ENCODE assay signal across 11 cellular contexts in genomic region chr1:90959352-90960206, GRCh38.
DNase-seq lines count a peak whose midpoint lies in the region; ATAC-seq, FAIRE-seq and TF ChIP-seq lines count a peak whose summit lies in the region.
"Had no signal": no experiment of that assay in that cellular context is flagged by ENCODE, and none has a peak within 500 bp of the region (broad histone marks: within the 10 kb centered on the region; RNA-seq: fewer than 3 reads in every experiment).

No MANE protein-coding gene starts in this region.

- no peak overlapping the region for H3K27ac Mint-ChIP-seq in activated T-cell treated with anti-CD3 and anti-CD28 coated beads, Interleukin-2, amount 50 U/mL, for 72 hours
- no peak overlapping the region for H3K27ac Mint-ChIP-seq in activated T-cell treated with anti-CD3 and anti-CD28 coated beads, Interleukin-2, amount 50 U/mL, for 24 hours
- H3K27ac Mint-ChIP-seq in CD14-positive monocyte = peak overlapping the region in 1 of 7 donors; percentile 23

- H3K4me1 Mint-ChIP-seq in activated T-cell treated with anti-CD3 and anti-CD28 coated beads, Interleukin-2, amount 50 U/mL, for 72 hours (ENCODE audit: low read depth) = peaks cover 55% of the 10 kb centered on the region
- H3K4me1 Mint-ChIP-seq in activated T-cell treated with anti-CD3 and anti-CD28 coated beads, Interleukin-2, amount 50 U/mL, for 24 hours (ENCODE audit: low read depth) = peaks cover 75% of the 10 kb centered on the region
- H3K4me1 Mint-ChIP-seq in CD14-positive monocyte = peaks cover 16% of the 10 kb centered on the region

- no peak for FAIRE-seq in GM12878 (lab: Jason Lieb, UNC)

- RAD21 ChIA-PET in GM12878 (lab: Charles Lee; ENCODE audit: unreplicated experiment) = no interaction called here

- no peak for TF ChIP-seq POLR2A in GM12878 (IDR thresholded peaks at IDR 0.05; ENCODE audit: low read depth, low read length)

- TF ChIP-seq CTCF in GM12878 (IDR thresholded peaks at IDR 0.05 in 2 of 3, conservative IDR thresholded peaks at IDR 0.05 in 1 of 3; ENCODE audit: control insufficient read depth in 2 of 3, extremely low read depth in 1 of 3, insufficient read depth in 1 of 3, low read depth in 3 of 3, low read length in 3 of 3) (no peak), smooth muscle cell (IDR thresholded peaks at IDR 0.05; ENCODE audit: borderline replicate concordance, insufficient read depth, poor library complexity, severe bottlenecking) (no peak), CD14-positive monocyte (IDR thresholded peaks at IDR 0.05) (no peak)

- H3K27ac ChIP-seq in GM12878 (ENCODE audit: control insufficient read depth, insufficient read depth) (no peak overlapping the region), smooth muscle cell (ENCODE audit: low read depth) (peak overlapping the region; percentile 30)
- H3K27ac ChIP-seq: heart right ventricle had no signal

- in situ Hi-C loops in GM12878 (cut with MboI) = loop anchor here (5.0 to 10.0 kb wide), 2 partner anchors 237 to 385 kb away; no protein-coding TSS in a partner anchor

- no peaks in the 10 kb centered on the region for H3K9me3 Mint-ChIP-seq in activated T-cell treated with anti-CD3 and anti-CD28 coated beads, Interleukin-2, amount 50 U/mL, for 72 hours
- H3K9me3 Mint-ChIP-seq in activated T-cell treated with anti-CD3 and anti-CD28 coated beads, Interleukin-2, amount 50 U/mL, for 24 hours = peaks cover 15% of the 10 kb centered on the region
- peaks cover 0 to 3% (median 0%) of the 10 kb centered on the region in 7 donors for H3K9me3 Mint-ChIP-seq in CD14-positive monocyte

- H3F3A ChIP-seq in smooth muscle cell (ENCODE audit: low read depth) = no peaks in the 10 kb centered on the region

- peaks cover 21% of the 10 kb centered on the region for H3K9me3 ChIP-seq in GM12878 (replicated peaks; ENCODE audit: control insufficient read depth, insufficient read depth, low read length)
- no peaks in the 10 kb centered on the region for H3K9me3 ChIP-seq in smooth muscle cell (replicated peaks; ENCODE audit: low read depth)

- ATAC-seq in activated T-cell treated with anti-CD3 and anti-CD28 coated beads, Interleukin-2, amount 50 U/mL, for 72 hours (replicated peaks in 1 of 2) = peak; percentile 32 to 52
- ATAC-seq in HG03575 (IDR thresholded peaks at IDR 0.05; ENCODE audit: extremely low read depth, insufficient number of reproducible peaks, low FRiP score, unreplicated experiment) = peak; percentile 52
- peak; percentile 82 for ATAC-seq in GM12878
- no peak for ATAC-seq in GM19035 (IDR thresholded peaks at IDR 0.05; ENCODE audit: unreplicated experiment)
- ATAC-seq: heart right ventricle, Right ventricle myocardium inferior had no signal

- H4K20me1 ChIP-seq in GM12878 (ENCODE audit: control insufficient read depth, insufficient read depth) = no peaks in the 10 kb centered on the region
- H4K20me1 ChIP-seq in smooth muscle cell (ENCODE audit: low read depth) = peaks cover 100% of the 10 kb centered on the region

- no peak for TF ChIP-seq EP300 in GM12878 (IDR thresholded peaks at IDR 0.05; ENCODE audit: borderline replicate concordance in 1 of 2, control insufficient read depth in 1 of 2, low read depth in 2 of 2, low read length in 2 of 2)

- BruUV-seq in GM12878 (replicated peaks; lab: Mats Ljungman, UMichigan) = no TSS peak

- H2AFZ ChIP-seq in GM12878 (ENCODE audit: control insufficient read depth, low read depth, low read length) (no peak overlapping the region), smooth muscle cell (ENCODE audit: low read depth) (no peak overlapping the region)

- peaks cover 8 to 27% of the 10 kb centered on the region in 2 donors for H3K36me3 Mint-ChIP-seq in activated T-cell treated with anti-CD3 and anti-CD28 coated beads, Interleukin-2, amount 50 U/mL, for 72 hours (ENCODE audit: insufficient read depth in 2 of 2)
- peaks cover 72% of the 10 kb centered on the region for H3K36me3 Mint-ChIP-seq in activated T-cell treated with anti-CD3 and anti-CD28 coated beads, Interleukin-2, amount 50 U/mL, for 24 hours (ENCODE audit: low read depth)
- H3K36me3 Mint-ChIP-seq in CD14-positive monocyte = peaks cover 10 to 16% of the 10 kb centered on the region in 2 donors

- peaks cover 45% of the 10 kb centered on the region for H3K79me2 ChIP-seq in GM12878 (ENCODE audit: control insufficient read depth, insufficient read depth, low read length)
- H3K79me2 ChIP-seq in smooth muscle cell (ENCODE audit: low read depth) = peaks cover 100% of the 10 kb centered on the region

- H3K4me1 ChIP-seq in GM12878 (ENCODE audit: control insufficient read depth, insufficient read depth, low read length) = no peaks in the 10 kb centered on the region
- no peaks in the 10 kb centered on the region for H3K4me1 ChIP-seq in smooth muscle cell (ENCODE audit: low read depth)

- no peak overlapping the region for H3K4me3 Mint-ChIP-seq in activated T-cell treated with anti-CD3 and anti-CD28 coated beads, Interleukin-2, amount 50 U/mL, for 72 hours
- H3K4me3 Mint-ChIP-seq in activated T-cell treated with anti-CD3 and anti-CD28 coated beads, Interleukin-2, amount 50 U/mL, for 24 hours = no peak overlapping the region
- peak overlapping the region in 1 of 2 donors; percentile 27 for H3K4me3 Mint-ChIP-seq in CD14-positive monocyte

- H3K27me3 Mint-ChIP-seq in activated T-cell treated with anti-CD3 and anti-CD28 coated beads, Interleukin-2, amount 50 U/mL, for 72 hours (ENCODE audit: low read depth) = no peaks in the 10 kb centered on the region
- no peaks in the 10 kb centered on the region for H3K27me3 Mint-ChIP-seq in activated T-cell treated with anti-CD3 and anti-CD28 coated beads, Interleukin-2, amount 50 U/mL, for 24 hours
- no peaks in the 10 kb centered on the region for H3K27me3 Mint-ChIP-seq in CD14-positive monocyte (ENCODE audit: low read depth in 3 of 3)

- CTCF ChIA-PET in GM12878 (lab: Yijun Ruan, JAX) = interaction anchor here (0.6 to 2.5 kb wide), 5 partner anchors 14 to 827 kb away, joined by 3 to 9 read pairs (median 6); no protein-coding TSS in a partner anchor

- DNase-seq in activated T-cell treated with anti-CD3 and anti-CD28 coated beads, Interleukin-2, amount 50 U/mL, for 72 hours = no peak
- no peak for DNase-seq in activated T-cell treated with anti-CD3 and anti-CD28 coated beads, Interleukin-2, amount 50 U/mL, for 24 hours
- DNase-seq in GM12878 (ENCODE audit: low read depth, low spot score) (no peak), smooth muscle cell (lab: John Stamatoyannopoulos, UW; ENCODE audit: unreplicated experiment) (no peak), NCI-H2227 (lab: John Stamatoyannopoulos, UW; ENCODE audit: unreplicated experiment) (no peak), CD14-positive monocyte (ENCODE audit: low spot score) (no peak)
- DNase-seq: heart right ventricle, MG63 had no signal

- peaks cover 0 to 2% of the 10 kb centered on the region in 2 experiments; a peak in 1 of 4 replicates for H3K36me3 ChIP-seq in GM12878 (ENCODE audit: control insufficient read depth in 2 of 2, insufficient read depth in 2 of 2, low read length in 1 of 2)
- H3K36me3 ChIP-seq in smooth muscle cell (ENCODE audit: low read depth) = no peaks in the 10 kb centered on the region

- no peak overlapping the region for H3K4me2 ChIP-seq in GM12878 (ENCODE audit: control insufficient read depth, insufficient read depth)
- H3K4me2 ChIP-seq in smooth muscle cell = no peak overlapping the region

- no peak overlapping the region for H3K4me3 ChIP-seq in GM12878
- no peak overlapping the region for H3K4me3 ChIP-seq in smooth muscle cell
- H3K4me3 ChIP-seq: heart right ventricle, MG63 had no signal

- no peak for TF ChIP-seq RAD21 in GM12878 (IDR thresholded peaks at IDR 0.05; ENCODE audit: insufficient read depth, low read depth, low read length)

- SMC1A ChIA-PET in GM12878 (lab: Charles Lee; ENCODE audit: uncharacterized antibody, unreplicated experiment) = interaction anchor here (1.0 to 2.4 kb wide), 6 partner anchors 11 to 238 kb away, joined by 3 to 8 read pairs (median 4); no protein-coding TSS in a partner anchor

- H3K27me3 ChIP-seq in GM12878 (replicated peaks in 1 of 2; ENCODE audit: control insufficient read depth in 2 of 2, insufficient read depth in 2 of 2, low read length in 1 of 2) = no peaks in the 10 kb centered on the region
- H3K27me3 ChIP-seq in smooth muscle cell (ENCODE audit: low read depth) = no peaks in the 10 kb centered on the region
- H3K27me3 ChIP-seq: heart right ventricle, MG63 had no signal

- H3K9ac ChIP-seq in GM12878 (ENCODE audit: control insufficient read depth, insufficient read depth, low read length) (no peak overlapping the region), smooth muscle cell (ENCODE audit: low read depth) (no peak overlapping the region)

- intact Hi-C loops in GM12878 (cut with micrococcal nuclease; ENCODE audit: unreplicated experiment) (loop anchor here (10.0 kb wide), 1 partner anchor 385 kb away; no protein-coding TSS in a partner anchor), CD14-positive monocyte (cut with micrococcal nuclease) (no loop called here)

- 93% methylated on average over 5 of the region's 5 CpGs for WGBS in GM12878 (ENCODE audit: insufficient coverage, insufficient replicate concordance, low lambda C conversion rate, missing lambda C conversion rate)
- WGBS in smooth muscle cell (ENCODE audit: low lambda C conversion rate) = 80% methylated on average over 5 of the region's 5 CpGs

- POLR2A ChIA-PET in GM12878 (lab: Charles Lee) = no interaction called here

TF ChIP-seq in GM12878, 131 proteins besides CTCF, POLR2A, EP300 and RAD21 (continues in another document):
- TF ChIP-seq ATF7 (IDR thresholded peaks at IDR 0.05; ENCODE audit: low read depth) (peak; percentile 84), KDM1A (IDR thresholded peaks at IDR 0.05; ENCODE audit: borderline replicate concordance) (no peak), SIX5 (IDR thresholded peaks at IDR 0.05; ENCODE audit: low read depth, low read length, severe bottlenecking) (no peak), ZNF207 (IDR thresholded peaks at IDR 0.05; ENCODE audit: borderline replicate concordance) (no peak), HSF1 (IDR thresholded peaks at IDR 0.05; ENCODE audit: low read depth, low read length) (no peak), SREBF1 (IDR thresholded peaks at IDR 0.05; ENCODE audit: low read length) (no peak), IRF4 (IDR thresholded peaks at IDR 0.05; ENCODE audit: low read depth, low read length) (no peak)
